In genomic region chrX:71253253-71254091, GRCh38 we compare ENCODE assay signal across 8 cellular contexts. TPM values are rescaled to one million over a fixed set of nuclear protein-coding genes. Genes with fewer than 3 reads are reported as not detected.
DNase-seq lines count a peak whose midpoint lies in the region; ATAC-seq and TF ChIP-seq lines count a peak whose summit lies in the region.

No MANE protein-coding gene starts in this region.

- peaks cover 15% of the 10 kb centered on the region for H3K4me1 Mint-ChIP-seq in T-helper 17 cell

- H3K4me3 ChIP-seq in cardiac fibroblast (replicated peaks in 1 of 2; ENCODE audit: low read depth in 2 of 2, low read length in 2 of 2) = peak overlapping the region; percentile 76 to 78
- peak overlapping the region; percentile 81 for H3K4me3 ChIP-seq in kidney epithelial cell (ENCODE audit: low read depth, low read length)

- H3K27ac Mint-ChIP-seq in T-helper 17 cell = peak overlapping the region; percentile 93

- no peaks in the 10 kb centered on the region for H3K36me3 ChIP-seq in kidney epithelial cell (ENCODE audit: control insufficient read depth, insufficient read depth, low read length)

- no peaks in the 10 kb centered on the region for H3K27me3 Mint-ChIP-seq in T-helper 17 cell

- no peak for ATAC-seq in T-helper 17 cell
- no peak for ATAC-seq in HG03342 (IDR thresholded peaks at IDR 0.05; ENCODE audit: unreplicated experiment)
- ATAC-seq in HG03442 (IDR thresholded peaks at IDR 0.05; ENCODE audit: unreplicated experiment) = no peak

- peak overlapping the region; percentile 96 for H3K4me3 Mint-ChIP-seq in T-helper 17 cell

- TF ChIP-seq CTCF in cardiac fibroblast (IDR thresholded peaks at IDR 0.05; ENCODE audit: low read depth, low read length) (peak; percentile 49), kidney epithelial cell (IDR thresholded peaks at IDR 0.05; ENCODE audit: insufficient read depth, low read length, poor library complexity, severe bottlenecking) (peak; percentile 53)

- no peaks in the 10 kb centered on the region for H3K27me3 ChIP-seq in kidney epithelial cell (ENCODE audit: control insufficient read depth, insufficient read depth, low read length)

- H3K9me3 ChIP-seq in T-helper 17 cell (ENCODE audit: control insufficient read depth, low read length, poor library complexity, severe bottlenecking) = no peaks in the 10 kb centered on the region

- H3K36me3 Mint-ChIP-seq in T-helper 17 cell (ENCODE audit: low read depth) = peaks cover 3% of the 10 kb centered on the region

- DNase-seq in COLO668 (lab: John Stamatoyannopoulos, UW; ENCODE audit: unreplicated experiment) (peak; percentile 53), HT1080 (ENCODE audit: low read depth) (peak; percentile 1), T-helper 17 cell (peak; percentile 9 to 26 (median 14)), cardiac fibroblast (ENCODE audit: low read depth in 2 of 2) (peak; percentile 24 to 51), kidney epithelial cell (ENCODE audit: low read depth) (no peak)
- DNase-seq in stimulated activated CD4-positive, alpha-beta T cell treated with anti-CD3 and anti-CD28 coated beads, Interleukin-4, amount 100 ng/mL, for 48 hours (ENCODE audit: low read depth in 2 of 2) = peak; percentile 17 to 18

RNA-seq across cellular contexts. Expression of gene ZMYM3, which starts 0.5 kb away (rescaled TPM):
- total RNA-seq in HT1080 (2014; rRNA removed; shearing (Covaris generic)) = 17.8 and 23.8 TPM in 2 replicates
- 11.9 and 14.0 TPM in 2 replicates for polyA plus RNA-seq in HT1080 (2015; cell fraction: cytosol; rRNA removed)
- polyA plus RNA-seq in HT1080 (2015; cell fraction: nucleus; rRNA removed) = 40.0 and 48.6 TPM in 2 replicates
- total RNA-seq in T-helper 17 cell (10 to 100 TPM; 15.2 to 18.1 TPM), kidney epithelial cell (11.0 and 16.7 TPM in 2 replicates)

RNA-seq across cellular contexts. Expression of gene NONO, which starts 30.0 kb away (rescaled TPM):
- total RNA-seq in HT1080 (2014; rRNA removed; shearing (Covaris generic)) = 469 and 520 TPM in 2 replicates
- polyA plus RNA-seq in HT1080 (2015; cell fraction: cytosol; rRNA removed) = 330 and 368 TPM in 2 replicates
- 671 and 721 TPM in 2 replicates for polyA plus RNA-seq in HT1080 (2015; cell fraction: nucleus; rRNA removed)
- 100 to 1,000 TPM; 404 to 406 TPM for total RNA-seq in T-helper 17 cell
- total RNA-seq in kidney epithelial cell = 353 and 411 TPM in 2 replicates

RNA-seq across cellular contexts. Expression of gene GJB1, which starts 30.4 kb away (rescaled TPM):
- total RNA-seq in HT1080 (2014; rRNA removed; shearing (Covaris generic)) = not detected in 2 replicates
- not detected in 2 replicates for polyA plus RNA-seq in HT1080 (2015; cell fraction: cytosol; rRNA removed)
- not detected in 2 replicates for polyA plus RNA-seq in HT1080 (2015; cell fraction: nucleus; rRNA removed)
- total RNA-seq in T-helper 17 cell (not detected), kidney epithelial cell (not detected in 2 replicates)

RNA-seq across cellular contexts. Expression of gene ITGB1BP2, which starts 48.1 kb away (rescaled TPM):
- total RNA-seq in HT1080 (2014; rRNA removed; shearing (Covaris generic)) = 0.97 and 1.00 TPM in 2 replicates
- polyA plus RNA-seq in HT1080 (2015; cell fraction: cytosol; rRNA removed) = 0.10 and 0.31 TPM in 2 replicates
- polyA plus RNA-seq in HT1080 (2015; cell fraction: nucleus; rRNA removed) = 3.8 and 4.5 TPM in 2 replicates
- total RNA-seq in T-helper 17 cell (1 to 10 TPM; 1.6 to 2.4 TPM), kidney epithelial cell (1.1 and 1.7 TPM in 2 replicates)
